7 cellular contexts compared by ENCODE assay signal in the genomic region with DNA sequence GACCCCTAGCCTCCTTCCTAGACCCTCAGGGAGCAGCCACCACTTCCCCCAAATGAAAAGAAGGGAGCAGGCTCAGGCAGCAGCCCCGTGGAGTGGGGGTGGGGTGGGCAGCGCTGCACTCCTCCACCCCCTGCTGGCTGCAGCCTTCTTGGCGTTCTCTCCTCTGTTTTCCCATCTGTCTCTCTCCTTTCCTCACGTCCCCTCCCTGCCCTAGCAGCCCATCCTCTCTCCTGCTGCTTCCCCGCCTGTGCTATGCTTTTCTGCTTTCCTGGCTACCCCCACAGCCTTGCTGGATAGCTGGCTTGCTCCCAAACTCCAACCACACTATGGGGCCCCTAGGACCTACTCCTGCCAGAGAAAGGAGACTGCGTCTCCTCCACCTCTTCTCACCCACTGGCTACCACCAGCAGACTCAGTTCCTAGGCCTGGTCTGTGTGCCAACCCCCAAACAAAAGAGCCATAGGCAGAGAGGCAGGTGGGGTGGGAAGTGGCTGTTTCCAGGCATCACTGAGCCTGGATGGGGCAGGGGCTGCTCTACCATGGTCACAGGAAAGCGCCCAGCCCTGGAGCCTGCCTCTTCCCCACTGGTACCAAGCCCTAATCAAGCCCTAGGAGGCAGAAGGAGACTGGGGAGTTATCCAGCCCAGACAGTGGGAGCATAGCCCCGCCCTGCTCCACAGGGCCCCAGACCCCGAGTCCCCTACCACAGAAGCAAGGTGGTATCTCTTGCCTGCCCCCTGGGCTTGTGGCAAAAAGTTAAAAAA. TPM values are rescaled to one million over a fixed set of nuclear protein-coding genes. Genes with fewer than 3 reads are reported as not detected.
DNase-seq lines count a peak whose midpoint lies in the region; ATAC-seq and TF ChIP-seq lines count a peak whose summit lies in the region.
"Had no signal": no experiment of that assay in that cellular context is flagged by ENCODE, and none has a peak within 500 bp of the region (broad histone marks: within the 10 kb centered on the region; RNA-seq: fewer than 3 reads in every experiment).

No MANE protein-coding gene starts in this region.

- H3K9me3 Mint-ChIP-seq in Calu3 (ENCODE audit: low read depth, unreplicated experiment), result no peaks in the 10 kb centered on the region

- TF ChIP-seq CTCF in Calu3 (IDR thresholded peaks at IDR 0.05; ENCODE audit: unreplicated experiment) (no peak), fibroblast of villous mesenchyme (IDR thresholded peaks at IDR 0.05; ENCODE audit: insufficient read depth, low read depth, low read length) (peak; percentile 64), RWPE1 (conservative IDR thresholded peaks at IDR 0.05; ENCODE audit: low read depth) (no peak)

- no peak overlapping the region for H3K4me3 ChIP-seq in fibroblast of villous mesenchyme (ENCODE audit: low read depth, low read length)

- no peak overlapping the region for H3K27ac ChIP-seq in RWPE1

- DNase-seq in Calu3, result peak; percentile 44
- DNase-seq in NCI-H446 (lab: John Stamatoyannopoulos, UW), result peak; percentile 92 to 95
- peak; percentile 40 for DNase-seq in fibroblast of villous mesenchyme (ENCODE audit: low read depth)
- DNase-seq in activated gamma-delta T cell (lab: John Stamatoyannopoulos, UW), result no peak
- no peak for DNase-seq in RWPE1 (ENCODE audit: low spot score)

- intact Hi-C loops in Calu3 (cut with micrococcal nuclease; ENCODE audit: unreplicated experiment), result no loop called here

- POLR2A ChIA-PET in RWPE1 (lab: Yijun Ruan, JAX; ENCODE audit: low non-redundant PET), result no interaction called here

- ATAC-seq in GM19397 (IDR thresholded peaks at IDR 0.05; ENCODE audit: unreplicated experiment), result no peak

- H3K27ac Mint-ChIP-seq in Calu3 (ENCODE audit: unreplicated experiment), result no peak overlapping the region

- H3K27me3 Mint-ChIP-seq in Calu3 (ENCODE audit: unreplicated experiment), result no peaks in the 10 kb centered on the region

- H3K36me3 Mint-ChIP-seq in Calu3 (ENCODE audit: insufficient read depth, unreplicated experiment), result no peaks in the 10 kb centered on the region

- CTCF ChIA-PET in Calu3 (lab: Charles Lee) (interaction anchor here (1.0 kb wide), 1 partner anchor 10 kb away, joined by 3 read pairs; no protein-coding TSS in a partner anchor), RWPE1 (lab: Yijun Ruan, JAX) (interaction anchor here (0.7 to 1.6 kb wide), 3 partner anchors 13 to 33 kb away, joined by 4 to 10 read pairs (median 6); no protein-coding TSS in a partner anchor)

- peaks cover 20% of the 10 kb centered on the region for H3K4me1 Mint-ChIP-seq in Calu3 (ENCODE audit: low read depth, unreplicated experiment)

- no TSS peak for BruUV-seq in Calu3 (replicated peaks; lab: Mats Ljungman, UMichigan)

- no peak overlapping the region for H3K4me3 Mint-ChIP-seq in Calu3 (ENCODE audit: low read depth, unreplicated experiment)

RNA-seq across cellular contexts. Expression of a gene that starts 3.4 kb away (rescaled TPM):
- 1.1 and 1.3 TPM in 2 replicates for total RNA-seq in Calu3 (2022)
- under 0.01 TPM in 2 replicates for total RNA-seq in fibroblast of villous mesenchyme

RNA-seq across cellular contexts. Expression of a gene that starts 3.8 kb away (rescaled TPM):
- total RNA-seq in Calu3 (2022) (not detected in 2 replicates), fibroblast of villous mesenchyme (not detected in 2 replicates)
- total RNA-seq: frontal cortex had no signal

RNA-seq across cellular contexts. Expression of a gene that starts 13.9 kb away (rescaled TPM):
- 85.6 and 102 TPM in 2 replicates for total RNA-seq in Calu3 (2022)
- 35.4 and 40.3 TPM in 2 replicates for total RNA-seq in fibroblast of villous mesenchyme

RNA-seq across cellular contexts. Expression of a gene that starts 27.9 kb away (rescaled TPM):
- total RNA-seq in Calu3 (2022) (29.5 and 44.5 TPM in 2 replicates), fibroblast of villous mesenchyme (25.4 and 49.2 TPM in 2 replicates)

RNA-seq across cellular contexts. Expression of a gene that starts 31.1 kb away (rescaled TPM):
- total RNA-seq in Calu3 (2022), result 14.3 and 16.6 TPM in 2 replicates
- total RNA-seq in fibroblast of villous mesenchyme, result 11.9 and 16.8 TPM in 2 replicates

Comparison
In these comparisons a context has a peak if more than half of its experiments do, and no peak if none do; other contexts are left out.
1. DNase-seq: peak in Calu3 (single experiment), NCI-H446 (2 of 2) and fibroblast of villous mesenchyme (single experiment); none in activated gamma-delta T cell (single experiment) and RWPE1 (single experiment).